In the genomic region with DNA sequence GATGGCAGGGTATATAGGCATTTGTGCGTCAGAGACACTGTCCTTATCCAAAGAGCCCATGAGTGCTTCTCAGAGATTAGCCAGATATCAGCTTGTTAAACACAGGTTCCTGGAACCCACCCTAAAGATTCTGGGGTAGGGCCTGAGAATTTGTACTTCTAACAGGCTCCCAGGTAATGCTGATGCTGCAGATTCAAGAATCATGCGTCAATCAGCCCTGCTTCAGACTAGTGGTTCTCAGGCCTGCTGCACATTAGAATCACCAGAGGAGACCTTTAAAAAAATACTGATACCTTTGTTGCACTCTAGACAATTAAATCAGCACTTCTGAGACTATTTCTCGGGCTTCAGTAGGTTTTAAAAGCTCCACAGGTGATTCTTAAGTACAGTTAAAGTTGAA, we compare ENCODE assay signal across 25 cellular contexts.
"Had no signal": no experiment of that assay in that cellular context is flagged by ENCODE, and none has a peak within 500 bp of the region (broad histone marks: within the 10 kb centered on the region; RNA-seq: fewer than 3 reads in every experiment).

No MANE protein-coding gene starts in this region.

- ATAC-seq: esophagus mucosa; gastroesophageal sphincter; left cardiac atrium; lower lobe of right lung; pancreas; sciatic nerve; stimulated activated naive CD8-positive, alpha-beta T cell treated with anti-CD3 and anti-CD28 coated beads, Interleukin-15, Interleukin-2, amounts not matched to agents 100 U/mL and 50 U/mL, for 24 hours had no signal

- H3K9me3 ChIP-seq: gastroesophageal sphincter, left ventricle myocardium inferior, lower lobe of right lung, pancreas, suprapubic skin, thyroid gland had no signal

- H3K4me1 ChIP-seq: gastroesophageal sphincter, lower lobe of right lung, pancreas, suprapubic skin, thyroid gland had no signal

- H3K36me3 Mint-ChIP-seq: memory B cell, naive B cell, type B pancreatic cell had no signal

- H3K9me3 Mint-ChIP-seq: endodermal cell, memory B cell, nephron, type B pancreatic cell had no signal

- H3K4me2 ChIP-seq: hepatocyte had no signal

- H3K27ac Mint-ChIP-seq: endodermal cell, memory B cell, progenitor cell of endocrine pancreas, type B pancreatic cell had no signal

- H3K4me3 ChIP-seq: coronary artery, gastroesophageal sphincter, hepatocyte, left ventricle myocardium inferior, lower lobe of right lung, pancreas, suprapubic skin, thyroid gland had no signal

- H2AFZ ChIP-seq: hepatocyte had no signal

- H3K4me1 Mint-ChIP-seq: endodermal cell, memory B cell, naive B cell had no signal

- H3K27me3 ChIP-seq: gastroesophageal sphincter, hepatocyte, suprapubic skin, thyroid gland had no signal

- H3K27ac ChIP-seq: coronary artery, gastroesophageal sphincter, hepatocyte, left ventricle myocardium inferior, lower lobe of right lung, pancreas, suprapubic skin, thyroid gland had no signal

- H3K4me3 Mint-ChIP-seq: endodermal cell, memory B cell, naive B cell, nephron, type B pancreatic cell had no signal

- DNase-seq: effector CD4-positive, alpha-beta T cell; endodermal cell; foreskin fibroblast; kidney; left cardiac atrium; left ventricle myocardium inferior; lower lobe of right lung; midbrain; naive B cell; occipital lobe; pancreas; small intestine; stimulated activated CD4-positive, alpha-beta T cell treated with anti-CD3 and anti-CD28 coated beads, Interleukin-2, amount 100 ng/mL, for 48 hours; stimulated activated naive CD8-positive, alpha-beta T cell treated with anti-CD3 and anti-CD28 coated beads, Interleukin-15, Interleukin-2, amounts not matched to agents 100 U/mL and 50 U/mL, for 24 hours; thyroid gland had no signal

- H3K27me3 Mint-ChIP-seq: naive B cell, progenitor cell of endocrine pancreas, type B pancreatic cell had no signal

- H3K36me3 ChIP-seq: gastroesophageal sphincter, left ventricle myocardium inferior, lower lobe of right lung, pancreas, suprapubic skin, thyroid gland had no signal
